15 cellular contexts compared by ENCODE assay signal in genomic region chr18:68520406-68521075, GRCh38.
DNase-seq lines count a peak whose midpoint lies in the region; ATAC-seq and TF ChIP-seq lines count a peak whose summit lies in the region.
"Had no signal": no experiment of that assay in that cellular context is flagged by ENCODE, and none has a peak within 500 bp of the region (broad histone marks: within the 10 kb centered on the region; RNA-seq: fewer than 3 reads in every experiment).

No MANE protein-coding gene starts in this region.

- H3K9me3 ChIP-seq in AG04450 (ENCODE audit: control insufficient read depth, insufficient read depth, low read length) (no peaks in the 10 kb centered on the region), fibroblast of lung (ENCODE audit: control insufficient read depth, insufficient read depth, low read depth, low read length) (no peaks in the 10 kb centered on the region)
- H3K9me3 ChIP-seq: colonic mucosa, upper lobe of right lung had no signal

- no peaks in the 10 kb centered on the region for H3K4me1 ChIP-seq in fibroblast of lung (ENCODE audit: control insufficient read depth, extremely low read depth, insufficient read depth, low read length)
- H3K4me1 ChIP-seq: colonic mucosa, upper lobe of right lung had no signal

- POLR2A ChIA-PET in AG04450 (lab: Yijun Ruan, JAX), result no interaction called here

- TF ChIP-seq CTCF in AG04450 (IDR thresholded peaks at IDR 0.05; ENCODE audit: low read depth, low read length) (no peak), fibroblast of lung (conservative IDR thresholded peaks at IDR 0.05 in 1 of 2, IDR thresholded peaks at IDR 0.05 in 1 of 2; ENCODE audit: low read depth in 1 of 2, low read length in 2 of 2) (no peak)

- CTCF ChIA-PET in AG04450 (lab: Charles Lee), result interaction anchor here (0.6 kb wide), 1 partner anchor 29 kb away, joined by 3 read pairs; no protein-coding TSS in a partner anchor

- no peaks in the 10 kb centered on the region for H3K36me3 ChIP-seq in fibroblast of lung (ENCODE audit: control insufficient read depth, insufficient read depth, low read length)
- H3K36me3 ChIP-seq: colonic mucosa, upper lobe of right lung had no signal

- no peaks in the 10 kb centered on the region for H3K27me3 ChIP-seq in AG04450 (ENCODE audit: control insufficient read depth, insufficient read depth, low read length)
- H3K27me3 ChIP-seq in fibroblast of lung (ENCODE audit: control insufficient read depth, insufficient read depth, low read length), result no peaks in the 10 kb centered on the region
- H3K27me3 ChIP-seq: colonic mucosa, upper lobe of right lung had no signal

- H3K4me2 ChIP-seq in fibroblast of lung (ENCODE audit: extremely low read depth, insufficient read depth, low read length), result no peak overlapping the region

- H3K9ac ChIP-seq in fibroblast of lung (ENCODE audit: insufficient read depth, low read length), result no peak overlapping the region

- H3K4me3 ChIP-seq in AG04450 (ENCODE audit: low read depth, low read length) (no peak overlapping the region), fibroblast of lung (replicated peaks in 1 of 4; ENCODE audit: control extremely low read depth in 1 of 4, insufficient read depth in 1 of 4, low read depth in 3 of 4, low read length in 4 of 4) (no peak overlapping the region)
- H3K4me3 ChIP-seq: colonic mucosa, upper lobe of right lung had no signal

- no peaks in the 10 kb centered on the region for H3K79me2 ChIP-seq in fibroblast of lung (ENCODE audit: control insufficient read depth, insufficient read depth, low read length)

- DNase-seq in AG04450 (ENCODE audit: low read depth, low spot score), result peak; percentile 33
- DNase-seq in fibroblast of lung (ENCODE audit: low read depth in 2 of 2), result peak; percentile 79 to 80
- no peak for DNase-seq in foreskin melanocyte
- DNase-seq in retina, result no peak
- DNase-seq in NCI-H1105 (lab: John Stamatoyannopoulos, UW), result no peak
- no peak for DNase-seq in activated naive CD4-positive, alpha-beta T cell treated with anti-CD3 and anti-CD28 coated beads, Interleukin-2, amount 50 U/mL, for 16 hours
- DNase-seq: activated B cell treated with CpG ODN at 0.5 μM for 24 hours, colonic mucosa, glutamatergic neuron, Kasumi-1, NCI-H2227 treated with DMSO at 0.1 percent for 48 hours, Right ventricle myocardium superior, upper lobe of right lung had no signal

- no peak overlapping the region for H3K27ac ChIP-seq in AG04450 (ENCODE audit: low read depth, low read length)
- H3K27ac ChIP-seq in fibroblast of lung (ENCODE audit: insufficient read depth, low read length), result no peak overlapping the region
- H3K27ac ChIP-seq: colonic mucosa, upper lobe of right lung had no signal

- H4K20me1 ChIP-seq in fibroblast of lung (ENCODE audit: control insufficient read depth, extremely low read depth, insufficient read depth, low read length), result no peaks in the 10 kb centered on the region

- ATAC-seq in GM19463 (IDR thresholded peaks at IDR 0.05; ENCODE audit: unreplicated experiment) (peak; percentile 78), HG03457 (IDR thresholded peaks at IDR 0.05; ENCODE audit: unreplicated experiment) (peak; percentile 62)
- ATAC-seq: upper lobe of right lung had no signal

- no peak overlapping the region for H2AFZ ChIP-seq in fibroblast of lung (ENCODE audit: low read length)

Comparison
In these comparisons a context has a peak if more than half of its experiments do, and no peak if none do; other contexts are left out.
1. DNase-seq: peak in AG04450 (single experiment) and fibroblast of lung (2 of 2); none in foreskin melanocyte (single experiment), retina (single experiment), NCI-H1105 (single experiment) and activated naive CD4-positive, alpha-beta T cell treated with anti-CD3 and anti-CD28 coated beads, Interleukin-2, amount 50 U/mL, for 16 hours (single experiment).